In genomic region chr5:175910072-175910471, GRCh38 we compare ENCODE assay signal across 8 cellular contexts. TPM values are rescaled to one million over a fixed set of nuclear protein-coding genes. Genes with fewer than 3 reads are reported as not detected.
"Had no signal": no experiment of that assay in that cellular context is flagged by ENCODE, and none has a peak within 500 bp of the region (broad histone marks: within the 10 kb centered on the region; RNA-seq: fewer than 3 reads in every experiment).

No MANE protein-coding gene starts in this region.

RNA-seq across cellular contexts. Expression of gene CPLX2, which starts 38.7 kb away (rescaled TPM):
- total RNA-seq: activated B cell treated with CpG ODN at 0.5 μM for 24 hours; activated CD4-positive, alpha-beta T cell treated with anti-CD3 and anti-CD28 coated beads, Interleukin-2, amount 10 ng/mL, durations not matched to agents 24 days and 14 days; activated naive CD8-positive, alpha-beta T cell treated with anti-CD3 and anti-CD28 coated beads for 36 hours; activated T-cell treated with anti-CD3 and anti-CD28 coated beads, Interleukin-2, amount 50 U/mL, for 72 hours; activated T-helper 2 cell treated with anti-CD3 and anti-CD28 coated beads, Interferon-gamma antibody, Interleukin-2, Interleukin-4, amounts not matched to agents 10 μg/mL and 5 μg/mL and 100 μg/mL, durations not matched to agents 14 hours and 24 hours and 36 hours; PC-9; RPMI7951; T-helper 17 cell had no signal
